In genomic region chr9:130578865-130579737, GRCh38 we compare ENCODE assay signal across 9 cellular contexts. TPM values are rescaled to one million over a fixed set of nuclear protein-coding genes. Genes with fewer than 3 reads are reported as not detected.
DNase-seq lines count a peak whose midpoint lies in the region; ATAC-seq, FAIRE-seq and TF ChIP-seq lines count a peak whose summit lies in the region.
"Had no signal": no experiment of that assay in that cellular context is flagged by ENCODE, and none has a peak within 500 bp of the region (broad histone marks: within the 10 kb centered on the region; RNA-seq: fewer than 3 reads in every experiment).

Gene FUBP3, plus strand, starts transcription at chr9:130579577. Its CDS starts 104 bp downstream, at chr9:130579681.

- peak within 1 kb of the TSS; percentile 70 for H2AFZ ChIP-seq in smooth muscle cell (ENCODE audit: low read depth)

- H3K9me3 ChIP-seq in A549 (no peaks in the 10 kb centered on the region), WERI-Rb-1 (ENCODE audit: severe bottlenecking) (no peaks in the 10 kb centered on the region), breast epithelium (no peaks in the 10 kb centered on the region), smooth muscle cell (replicated peaks; ENCODE audit: low read depth) (no peaks in the 10 kb centered on the region)

- peak; percentile 92 to 98 for DNase-seq in A549 (ENCODE audit: low read depth in 1 of 2, low spot score in 1 of 2)
- peak; percentile 80 for DNase-seq in NCI-H2196 treated with DMSO at 0.1 percent for 48 hours (lab: John Stamatoyannopoulos, UW; ENCODE audit: unreplicated experiment)
- peak; percentile 96 for DNase-seq in WERI-Rb-1
- DNase-seq in breast epithelium (ENCODE audit: low spot score in 2 of 2) = peak; percentile 88 to 92
- peak; percentile 99 for DNase-seq in iPS-NIHi7 (ENCODE audit: extremely low spot score)
- peak; percentile 74 for DNase-seq in smooth muscle cell (lab: John Stamatoyannopoulos, UW; ENCODE audit: unreplicated experiment)

- H3K9ac ChIP-seq in smooth muscle cell (ENCODE audit: low read depth) = peak within 1 kb of the TSS; percentile 98

- FAIRE-seq in A549 (lab: Jason Lieb, UNC) = no peak
- FAIRE-seq: G401.6 had no signal

- H3K4me3 ChIP-seq in A549 (peak within 1 kb of the TSS; percentile 86), WERI-Rb-1 (ENCODE audit: low read depth, low read length) (peak within 1 kb of the TSS; percentile 99), breast epithelium (peak within 1 kb of the TSS; percentile 89 to 93 (median 90)), smooth muscle cell (peak within 1 kb of the TSS; percentile 99)

- H3K36me3 ChIP-seq in WERI-Rb-1 (peaks cover 29% of the 10 kb centered on the region), breast epithelium (no peaks in the 10 kb centered on the region), smooth muscle cell (ENCODE audit: low read depth) (no peaks in the 10 kb centered on the region)

- ATAC-seq in A549 (peak; percentile 95 to 96), GM18867 (IDR thresholded peaks at IDR 0.05; ENCODE audit: unreplicated experiment) (peak; percentile 94), HG03135 (IDR thresholded peaks at IDR 0.05; ENCODE audit: unreplicated experiment) (peak; percentile 81)

- H4K20me1 ChIP-seq in smooth muscle cell (ENCODE audit: low read depth) = peaks cover 44% of the 10 kb centered on the region

- H3K4me1 ChIP-seq in A549 (peaks cover 14% of the 10 kb centered on the region), breast epithelium (peaks cover 5 to 10% of the 10 kb centered on the region in 2 donors), smooth muscle cell (ENCODE audit: low read depth) (peaks cover 8% of the 10 kb centered on the region)

- peak within 1 kb of the TSS; percentile 99 for H3K4me2 ChIP-seq in A549
- H3K4me2 ChIP-seq in smooth muscle cell = peak within 1 kb of the TSS; percentile 100

- WGBS in A549 (ENCODE audit: missing lambda C conversion rate) = 1% methylated on average over 17 of the region's 74 CpGs
- WGBS in smooth muscle cell (ENCODE audit: low lambda C conversion rate) = 1% methylated on average over 58 of the region's 74 CpGs

- H3F3A ChIP-seq in smooth muscle cell (ENCODE audit: low read depth) = peaks cover 5% of the 10 kb centered on the region

- peaks cover 48% of the 10 kb centered on the region for H3K79me2 ChIP-seq in smooth muscle cell (ENCODE audit: low read depth)

- H3K27me3 ChIP-seq in WERI-Rb-1 (ENCODE audit: insufficient read depth, low read depth, severe bottlenecking) (no peaks in the 10 kb centered on the region), breast epithelium (no peaks in the 10 kb centered on the region), smooth muscle cell (ENCODE audit: low read depth) (no peaks in the 10 kb centered on the region)

- TF ChIP-seq CTCF in A549 (IDR thresholded peaks at IDR 0.05) (no peak), WERI-Rb-1 (IDR thresholded peaks at IDR 0.05; ENCODE audit: low read depth, low read length) (no peak), breast epithelium (IDR thresholded peaks at IDR 0.05) (no peak), smooth muscle cell (IDR thresholded peaks at IDR 0.05; ENCODE audit: borderline replicate concordance, insufficient read depth, poor library complexity, severe bottlenecking) (no peak)

- TF ChIP-seq POLR2A in A549 (IDR thresholded peaks at IDR 0.05; ENCODE audit: low read length) = peak; percentile 79
- peak; percentile 85 for TF ChIP-seq POLR2A in breast epithelium (IDR thresholded peaks at IDR 0.05)

- POLR2A ChIA-PET in A549 (lab: Yijun Ruan, JAX) = interaction anchor here (0.6 to 1.0 kb wide), 7 partner anchors 9 to 111 kb away, joined by 3 to 4 read pairs (median 3); no protein-coding TSS in a partner anchor

- no peak for TF ChIP-seq EP300 in A549 (IDR thresholded peaks at IDR 0.05)

- H3K27ac ChIP-seq in A549 (peak within 1 kb of the TSS; percentile 96 to 98), WERI-Rb-1 (peak within 1 kb of the TSS; percentile 75), breast epithelium (peak within 1 kb of the TSS; percentile 85 to 93), smooth muscle cell (ENCODE audit: low read depth) (peak within 1 kb of the TSS; percentile 99)

- no peak for TF ChIP-seq RAD21 in A549 (conservative IDR thresholded peaks at IDR 0.05 in 1 of 2, IDR thresholded peaks at IDR 0.05 in 1 of 2)

- intact Hi-C loops in breast epithelium (cut with DNase I; ENCODE audit: low total_unique reads) = no loop called here

- CTCF ChIA-PET in A549 (lab: Yijun Ruan, JAX) = interaction anchor here (0.5 to 2.1 kb wide), 4 partner anchors 13 to 105 kb away, joined by 3 to 6 read pairs (median 5); no protein-coding TSS in a partner anchor

TF ChIP-seq in A549, 52 proteins besides CTCF, POLR2A, EP300 and RAD21 (continues in another document):
- TF ChIP-seq JUN (IDR thresholded peaks at IDR 0.05) (peak; percentile 52 to 93; a peak in 4 of 5 replicates), HES2 (IDR thresholded peaks at IDR 0.05) (no peak), NR3C1 (IDR thresholded peaks at IDR 0.05) (no peak), CEBPB (IDR thresholded peaks at IDR 0.05) (no peak), E2F6 (IDR thresholded peaks at IDR 0.05; ENCODE audit: borderline replicate concordance, low read depth) (0 out of 2 replicates have a peak, but pooled peaks have one; percentile 33), HDAC2 (IDR thresholded peaks at IDR 0.05) (no peak), CHD2 (IDR thresholded peaks at IDR 0.05; ENCODE audit: low read length, partially characterized antibody) (peak; percentile 5), RARB (CRISPR knock-in tag; IDR thresholded peaks at IDR 0.05) (no peak), MAX (IDR thresholded peaks at IDR 0.05) (peak; percentile 66; the same call in 1 of the 2 replicates), JUNB (IDR thresholded peaks at IDR 0.05) (no peak), ESRRA (IDR thresholded peaks at IDR 0.05; ENCODE audit: borderline replicate concordance, low read length) (no peak), BHLHE40 (IDR thresholded peaks at IDR 0.05; ENCODE audit: low read depth, low read length) (peak; percentile 74), FOSL2 (IDR thresholded peaks at IDR 0.05) (no peak), FOSL2 (CRISPR knock-in tag; IDR thresholded peaks at IDR 0.05) (peak; percentile 17; the same call in 1 of the 2 replicates), BCL3 (IDR thresholded peaks at IDR 0.05) (peak; percentile 79; the same call in 2 of the 3 replicates), EHMT2 (IDR thresholded peaks at IDR 0.05; ENCODE audit: low read depth) (no peak), REST (IDR thresholded peaks at IDR 0.05) (no peak), KDM1A (IDR thresholded peaks at IDR 0.05; ENCODE audit: low read depth) (no peak)

RNA-seq across cellular contexts. Expression of gene FUBP3, which starts in this region (rescaled TPM):
- 30.4 and 43.5 TPM in 2 replicates for polyA plus RNA-seq in A549 (2011; rRNA removed)
- 34.6 and 36.1 TPM in 2 replicates for polyA plus RNA-seq in A549 (2012; cell fraction: cytosol; rRNA removed)
- 29.3 and 58.4 TPM in 2 replicates for polyA plus RNA-seq in A549 (2012; cell fraction: nucleus; rRNA removed)
- polyA plus RNA-seq in A549 (2017; fragmentation: RNase III; extraction: RNeasy Plus Mini Kit Qiagen cat#74134 plus additional on column Dnase treatment) = 59.3 to 67.7 TPM (median 63.2 TPM) in 3 replicates
- polyA minus RNA-seq in A549 (2011; rRNA and poly(A)+ RNA removed) = 24.1 and 47.4 TPM in 2 replicates
- total RNA-seq in breast epithelium = 10 to 100 TPM; 36.6 to 42.6 (median 38.7) TPM
- 46.0 and 52.5 TPM in 2 replicates for total RNA-seq in smooth muscle cell
- 46.9 and 50.3 TPM in 2 replicates for polyA plus RNA-seq in smooth muscle cell

Comparison
In these comparisons a context has a peak if more than half of its experiments do, and no peak if none do; other contexts are left out.
1. Peak in every context shown above with its lines: DNase-seq, ATAC-seq, H3K4me3 ChIP-seq and H3K27ac ChIP-seq.